Comparison of ENCODE assay signal across 19 cellular contexts in the genomic region with DNA sequence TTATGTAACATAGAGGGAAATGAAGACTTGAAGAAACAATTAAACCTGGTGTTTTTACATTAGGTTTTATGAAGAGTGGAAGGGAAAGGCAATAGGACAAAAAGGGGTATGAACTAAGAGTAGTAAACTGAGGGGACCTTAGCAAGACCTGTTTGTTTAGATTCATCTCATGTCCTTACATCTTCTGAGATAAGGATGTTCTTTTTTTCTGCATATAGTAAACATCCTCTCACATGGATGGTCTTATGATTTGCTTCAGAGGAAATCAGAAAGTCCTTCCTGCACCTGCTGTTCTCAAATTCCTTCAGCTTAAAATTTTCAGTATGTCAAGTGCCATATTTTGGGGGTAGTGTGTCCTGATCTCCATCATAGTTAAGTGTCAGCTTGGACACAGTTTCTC.
DNase-seq lines count a peak whose midpoint lies in the region; ATAC-seq, FAIRE-seq and TF ChIP-seq lines count a peak whose summit lies in the region.
"Had no signal": no experiment of that assay in that cellular context is flagged by ENCODE, and none has a peak within 500 bp of the region (broad histone marks: within the 10 kb centered on the region; RNA-seq: fewer than 3 reads in every experiment).

No MANE protein-coding gene starts in this region.

- no peak for TF ChIP-seq POLR2A in H54 (IDR thresholded peaks at IDR 0.05; ENCODE audit: low read depth, low read length)
- no peak for TF ChIP-seq POLR2A in spleen (IDR thresholded peaks at IDR 0.05)

- H4K20me1 ChIP-seq in astrocyte (ENCODE audit: insufficient read depth, low read length) = peaks cover 9% of the 10 kb centered on the region

- H2AFZ ChIP-seq in astrocyte (ENCODE audit: low read depth, low read length) = no peak overlapping the region

- H3K36me3 Mint-ChIP-seq in activated CD4-positive, alpha-beta T cell treated with anti-CD3 and anti-CD28 coated beads, Interleukin-2, amount 10 ng/mL, durations not matched to agents 7 days and 5 days (ENCODE audit: low read depth) = peaks cover 5% of the 10 kb centered on the region
- no peaks in the 10 kb centered on the region for H3K36me3 Mint-ChIP-seq in astrocyte (ENCODE audit: low read depth, unreplicated experiment)

- POLR2A ChIA-PET in activated CD4-positive, alpha-beta T cell treated with anti-CD3 and anti-CD28 coated beads, Interleukin-2, amount 10 ng/mL, durations not matched to agents 7 days and 5 days (lab: Charles Lee) = no interaction called here

- H3K4me3 ChIP-seq in astrocyte (ENCODE audit: insufficient read depth, low read depth, low read length) (no peak overlapping the region), spleen (no peak overlapping the region)

- no peak for ATAC-seq in GM18502 (IDR thresholded peaks at IDR 0.05; ENCODE audit: poor library complexity, unreplicated experiment)
- ATAC-seq: HepG2 had no signal

- no peak for TF ChIP-seq CTCF in astrocyte (IDR thresholded peaks at IDR 0.05; ENCODE audit: insufficient read depth, low read depth, low read length)
- no peak for TF ChIP-seq CTCF in spleen (IDR thresholded peaks at IDR 0.05 in 8 of 11, conservative IDR thresholded peaks at IDR 0.05 in 3 of 11)

- no peak overlapping the region for H3K27ac ChIP-seq in astrocyte (ENCODE audit: low read depth, low read length)
- H3K27ac ChIP-seq in spleen = peak overlapping the region in 5 of 8 donors; percentile 34 to 76 (median 47)

- CTCF ChIA-PET in activated CD4-positive, alpha-beta T cell treated with anti-CD3 and anti-CD28 coated beads, Interleukin-2, amount 10 ng/mL, durations not matched to agents 7 days and 5 days (lab: Charles Lee) = no interaction called here

- H3K79me2 ChIP-seq in astrocyte (ENCODE audit: insufficient read depth, low read length) = peaks cover 6% of the 10 kb centered on the region

- H3K4me1 ChIP-seq in astrocyte (ENCODE audit: insufficient read depth, low read length) (no peaks in the 10 kb centered on the region), spleen (peaks cover 0 to 33% (median 0%) of the 10 kb centered on the region in 6 donors)

- no peak overlapping the region for H3K9ac ChIP-seq in astrocyte (ENCODE audit: low read length)

- H3K4me3 Mint-ChIP-seq in activated CD4-positive, alpha-beta T cell treated with anti-CD3 and anti-CD28 coated beads, Interleukin-2, amount 10 ng/mL, durations not matched to agents 7 days and 5 days = no peak overlapping the region
- H3K4me3 Mint-ChIP-seq in astrocyte (ENCODE audit: unreplicated experiment) = no peak overlapping the region

- H3K4me2 ChIP-seq in astrocyte (ENCODE audit: low read length) = no peak overlapping the region

- H3K36me3 ChIP-seq in astrocyte (ENCODE audit: insufficient read depth, low read length) (no peaks in the 10 kb centered on the region), spleen (peaks cover 0 to 7% (median 0%) of the 10 kb centered on the region in 6 donors)

- no peak for DNase-seq in activated CD4-positive, alpha-beta T cell treated with anti-CD3 and anti-CD28 coated beads, Interleukin-2, amount 10 ng/mL, durations not matched to agents 7 days and 5 days
- no peak for DNase-seq in activated CD4-positive, alpha-beta T cell treated with anti-CD3 and anti-CD28 coated beads for 4 hours
- DNase-seq in H54 (ENCODE audit: insufficient read length, low spot score) = no peak
- DNase-seq in astrocyte (ENCODE audit: low read depth) = no peak
- no peak for DNase-seq in spleen
- no peak for DNase-seq in stimulated activated CD8-positive, alpha-beta memory T cell treated with anti-CD3 and anti-CD28 coated beads, Interleukin-4, amount 100 ng/mL, for 48 hours
- no peak for DNase-seq in occipital lobe (lab: John Stamatoyannopoulos, UW)
- DNase-seq: 8988T, Calu3, DMS53, KBM-7, NCI-H1105 treated with DMSO at 0.1 percent for 48 hours, NCI-H1694 treated with DMSO at 0.1 percent for 48 hours, NCI-H2107, NCI-H510A, NCI-H82, SHP77 treated with DMSO at 0.1 percent for 48 hours had no signal

- H3K27me3 ChIP-seq in astrocyte (ENCODE audit: insufficient read depth, low read length) (no peaks in the 10 kb centered on the region), spleen (replicated peaks in 1 of 7) (no peaks in the 10 kb centered on the region)

- no peaks in the 10 kb centered on the region for H3K9me3 ChIP-seq in astrocyte (ENCODE audit: insufficient read depth, low read depth, low read length)
- no peaks in the 10 kb centered on the region for H3K9me3 ChIP-seq in spleen

- FAIRE-seq in H54 (lab: Jason Lieb, UNC) (peak; percentile 41), astrocyte (lab: Jason Lieb, UNC) (peak; percentile 23)
- FAIRE-seq: HepG2 had no signal

- intact Hi-C loops in spleen (cut with DNase I; ENCODE audit: low total_unique reads) = no loop called here

- H3K9me3 Mint-ChIP-seq in activated CD4-positive, alpha-beta T cell treated with anti-CD3 and anti-CD28 coated beads, Interleukin-2, amount 10 ng/mL, durations not matched to agents 7 days and 5 days = no peaks in the 10 kb centered on the region
- no peaks in the 10 kb centered on the region for H3K9me3 Mint-ChIP-seq in astrocyte (ENCODE audit: unreplicated experiment)

- H3K27me3 Mint-ChIP-seq in activated CD4-positive, alpha-beta T cell treated with anti-CD3 and anti-CD28 coated beads, Interleukin-2, amount 10 ng/mL, durations not matched to agents 7 days and 5 days = no peaks in the 10 kb centered on the region
- no peaks in the 10 kb centered on the region for H3K27me3 Mint-ChIP-seq in astrocyte (ENCODE audit: low read depth, unreplicated experiment)

- H3K4me1 Mint-ChIP-seq in activated CD4-positive, alpha-beta T cell treated with anti-CD3 and anti-CD28 coated beads, Interleukin-2, amount 10 ng/mL, durations not matched to agents 7 days and 5 days = peaks cover 14% of the 10 kb centered on the region
- peaks cover 4% of the 10 kb centered on the region for H3K4me1 Mint-ChIP-seq in astrocyte (ENCODE audit: low read depth, unreplicated experiment)

- H3K27ac Mint-ChIP-seq in activated CD4-positive, alpha-beta T cell treated with anti-CD3 and anti-CD28 coated beads, Interleukin-2, amount 10 ng/mL, durations not matched to agents 7 days and 5 days = peak overlapping the region; percentile 1
- no peak overlapping the region for H3K27ac Mint-ChIP-seq in astrocyte (ENCODE audit: unreplicated experiment)
